ENCODE assay signal across 1 cellular context in genomic region chr4:87865288-87865687, GRCh38.
TF ChIP-seq lines count a peak whose summit lies in the region.

No MANE protein-coding gene starts in this region.

TF ChIP-seq in WTC11, 78 proteins besides CTCF, POLR2A, EP300 and RAD21 (continued from another document):
- TF ChIP-seq E2F4 (CRISPR knock-in tag; IDR thresholded peaks at IDR 0.05; ENCODE audit: borderline replicate concordance, low read depth) (no peak), ZSCAN18 (CRISPR knock-in tag; IDR thresholded peaks at IDR 0.05) (no peak), MAX (CRISPR knock-in tag; IDR thresholded peaks at IDR 0.05) (no peak), ZNF512 (CRISPR knock-in tag; IDR thresholded peaks at IDR 0.05; ENCODE audit: borderline replicate concordance) (no peak), CDX4 (CRISPR knock-in tag; IDR thresholded peaks at IDR 0.05; ENCODE audit: borderline replicate concordance) (no peak), NR1H2 (CRISPR knock-in tag; IDR thresholded peaks at IDR 0.05) (no peak), ZBTB43 (CRISPR knock-in tag; IDR thresholded peaks at IDR 0.05) (no peak)
TF ChIP-seq in WTC11: peak in this region for 0.
